In the genomic region with DNA sequence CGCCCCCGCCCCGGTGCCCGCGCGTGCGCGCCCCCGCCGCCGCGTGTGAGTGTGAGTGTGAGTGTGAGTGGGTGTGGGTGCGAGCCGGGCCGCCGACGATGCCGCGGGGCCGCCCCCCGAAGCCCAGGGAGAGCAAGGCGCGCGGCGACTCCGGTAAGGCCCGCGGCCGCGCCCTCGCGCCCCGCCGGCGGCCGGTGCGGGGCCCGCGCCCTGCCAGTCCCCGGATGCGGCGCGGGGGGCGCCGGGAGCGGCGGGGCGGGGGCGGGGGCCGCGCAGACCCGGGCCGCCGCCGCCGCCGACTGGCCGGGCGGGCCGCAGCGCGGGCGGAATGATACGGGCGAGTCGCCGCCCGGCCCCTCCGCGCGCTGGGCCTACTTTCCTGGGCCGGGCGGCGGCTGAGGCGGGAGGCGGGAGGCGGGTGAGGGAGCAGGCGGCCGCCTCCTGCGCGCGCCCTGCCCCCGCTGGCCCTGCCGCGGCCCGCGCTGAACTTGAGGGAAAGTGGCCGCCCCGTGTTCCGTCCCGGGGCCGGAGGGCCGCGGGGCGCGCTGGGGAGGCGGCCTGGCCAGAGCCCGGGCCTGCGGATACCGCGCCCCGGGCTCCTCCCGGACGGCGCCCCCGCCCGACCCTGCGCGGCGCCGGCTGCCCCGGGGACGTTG, we compare ENCODE assay signal across 1 cellular context.
TF ChIP-seq lines count a peak whose summit lies in the region.

A gene (plus strand): TSS at position 48 of the 656 bp plus-strand sequence. CDS start 51 bp downstream, at position 99.

TF ChIP-seq in K562, 482 proteins besides CTCF, POLR2A, EP300 and RAD21 (continued from another document and continues in another):
- TF ChIP-seq, protein P1, sequence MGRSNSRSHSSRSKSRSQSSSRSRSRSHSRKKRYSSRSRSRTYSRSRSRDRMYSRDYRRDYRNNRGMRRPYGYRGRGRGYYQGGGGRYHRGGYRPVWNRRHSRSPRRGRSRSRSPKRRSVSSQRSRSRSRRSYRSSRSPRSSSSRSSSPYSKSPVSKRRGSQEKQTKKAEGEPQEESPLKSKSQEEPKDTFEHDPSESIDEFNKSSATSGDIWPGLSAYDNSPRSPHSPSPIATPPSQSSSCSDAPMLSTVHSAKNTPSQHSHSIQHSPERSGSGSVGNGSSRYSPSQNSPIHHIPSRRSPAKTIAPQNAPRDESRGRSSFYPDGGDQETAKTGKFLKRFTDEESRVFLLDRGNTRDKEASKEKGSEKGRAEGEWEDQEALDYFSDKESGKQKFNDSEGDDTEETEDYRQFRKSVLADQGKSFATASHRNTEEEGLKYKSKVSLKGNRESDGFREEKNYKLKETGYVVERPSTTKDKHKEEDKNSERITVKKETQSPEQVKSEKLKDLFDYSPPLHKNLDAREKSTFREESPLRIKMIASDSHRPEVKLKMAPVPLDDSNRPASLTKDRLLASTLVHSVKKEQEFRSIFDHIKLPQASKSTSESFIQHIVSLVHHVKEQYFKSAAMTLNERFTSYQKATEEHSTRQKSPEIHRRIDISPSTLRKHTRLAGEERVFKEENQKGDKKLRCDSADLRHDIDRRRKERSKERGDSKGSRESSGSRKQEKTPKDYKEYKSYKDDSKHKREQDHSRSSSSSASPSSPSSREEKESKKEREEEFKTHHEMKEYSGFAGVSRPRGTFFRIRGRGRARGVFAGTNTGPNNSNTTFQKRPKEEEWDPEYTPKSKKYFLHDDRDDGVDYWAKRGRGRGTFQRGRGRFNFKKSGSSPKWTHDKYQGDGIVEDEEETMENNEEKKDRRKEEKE (IDR thresholded peaks at IDR 0.05; ENCODE audit: borderline replicate concordance in 1 of 2, control insufficient read depth in 1 of 2, low read depth in 2 of 2, low read length in 1 of 2), result no peak
- no peak for TF ChIP-seq ESRRA (IDR thresholded peaks at IDR 0.05; ENCODE audit: borderline replicate concordance, low read depth)
- TF ChIP-seq, protein P2, sequence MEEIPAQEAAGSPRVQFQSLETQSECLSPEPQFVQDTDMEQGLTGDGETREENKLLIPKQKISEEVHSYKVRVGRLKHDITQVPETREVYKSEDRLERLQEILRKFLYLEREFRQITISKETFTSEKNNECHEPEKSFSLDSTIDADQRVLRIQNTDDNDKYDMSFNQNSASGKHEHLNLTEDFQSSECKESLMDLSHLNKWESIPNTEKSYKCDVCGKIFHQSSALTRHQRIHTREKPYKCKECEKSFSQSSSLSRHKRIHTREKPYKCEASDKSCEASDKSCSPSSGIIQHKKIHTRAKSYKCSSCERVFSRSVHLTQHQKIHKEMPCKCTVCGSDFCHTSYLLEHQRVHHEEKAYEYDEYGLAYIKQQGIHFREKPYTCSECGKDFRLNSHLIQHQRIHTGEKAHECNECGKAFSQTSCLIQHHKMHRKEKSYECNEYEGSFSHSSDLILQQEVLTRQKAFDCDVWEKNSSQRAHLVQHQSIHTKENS (CRISPR knock-in tag; IDR thresholded peaks at IDR 0.05), result no peak
- TF ChIP-seq CCAR2 (IDR thresholded peaks at IDR 0.05; ENCODE audit: low read depth, low read length), result no peak
- no peak for TF ChIP-seq STAT5A (IDR thresholded peaks at IDR 0.05; ENCODE audit: borderline replicate concordance, low read length)
- TF ChIP-seq, protein P3, sequence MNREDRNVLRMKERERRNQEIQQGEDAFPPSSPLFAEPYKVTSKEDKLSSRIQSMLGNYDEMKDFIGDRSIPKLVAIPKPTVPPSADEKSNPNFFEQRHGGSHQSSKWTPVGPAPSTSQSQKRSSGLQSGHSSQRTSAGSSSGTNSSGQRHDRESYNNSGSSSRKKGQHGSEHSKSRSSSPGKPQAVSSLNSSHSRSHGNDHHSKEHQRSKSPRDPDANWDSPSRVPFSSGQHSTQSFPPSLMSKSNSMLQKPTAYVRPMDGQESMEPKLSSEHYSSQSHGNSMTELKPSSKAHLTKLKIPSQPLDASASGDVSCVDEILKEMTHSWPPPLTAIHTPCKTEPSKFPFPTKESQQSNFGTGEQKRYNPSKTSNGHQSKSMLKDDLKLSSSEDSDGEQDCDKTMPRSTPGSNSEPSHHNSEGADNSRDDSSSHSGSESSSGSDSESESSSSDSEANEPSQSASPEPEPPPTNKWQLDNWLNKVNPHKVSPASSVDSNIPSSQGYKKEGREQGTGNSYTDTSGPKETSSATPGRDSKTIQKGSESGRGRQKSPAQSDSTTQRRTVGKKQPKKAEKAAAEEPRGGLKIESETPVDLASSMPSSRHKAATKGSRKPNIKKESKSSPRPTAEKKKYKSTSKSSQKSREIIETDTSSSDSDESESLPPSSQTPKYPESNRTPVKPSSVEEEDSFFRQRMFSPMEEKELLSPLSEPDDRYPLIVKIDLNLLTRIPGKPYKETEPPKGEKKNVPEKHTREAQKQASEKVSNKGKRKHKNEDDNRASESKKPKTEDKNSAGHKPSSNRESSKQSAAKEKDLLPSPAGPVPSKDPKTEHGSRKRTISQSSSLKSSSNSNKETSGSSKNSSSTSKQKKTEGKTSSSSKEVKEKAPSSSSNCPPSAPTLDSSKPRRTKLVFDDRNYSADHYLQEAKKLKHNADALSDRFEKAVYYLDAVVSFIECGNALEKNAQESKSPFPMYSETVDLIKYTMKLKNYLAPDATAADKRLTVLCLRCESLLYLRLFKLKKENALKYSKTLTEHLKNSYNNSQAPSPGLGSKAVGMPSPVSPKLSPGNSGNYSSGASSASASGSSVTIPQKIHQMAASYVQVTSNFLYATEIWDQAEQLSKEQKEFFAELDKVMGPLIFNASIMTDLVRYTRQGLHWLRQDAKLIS (CRISPR knock-in tag; IDR thresholded peaks at IDR 0.05), result 0 out of 2 replicates have a peak, but pooled peaks have one; percentile 16
- TF ChIP-seq SMAD4 (CRISPR knock-in tag; conservative IDR thresholded peaks at IDR 0.05), result peak; percentile 85
- peak; percentile 52; the same call in 1 of the 2 replicates for TF ChIP-seq POLR2H (tag; IDR thresholded peaks at IDR 0.05; ENCODE audit: low read depth)
- no peak for TF ChIP-seq KLF16 (IDR thresholded peaks at IDR 0.05)
- TF ChIP-seq, protein P4, sequence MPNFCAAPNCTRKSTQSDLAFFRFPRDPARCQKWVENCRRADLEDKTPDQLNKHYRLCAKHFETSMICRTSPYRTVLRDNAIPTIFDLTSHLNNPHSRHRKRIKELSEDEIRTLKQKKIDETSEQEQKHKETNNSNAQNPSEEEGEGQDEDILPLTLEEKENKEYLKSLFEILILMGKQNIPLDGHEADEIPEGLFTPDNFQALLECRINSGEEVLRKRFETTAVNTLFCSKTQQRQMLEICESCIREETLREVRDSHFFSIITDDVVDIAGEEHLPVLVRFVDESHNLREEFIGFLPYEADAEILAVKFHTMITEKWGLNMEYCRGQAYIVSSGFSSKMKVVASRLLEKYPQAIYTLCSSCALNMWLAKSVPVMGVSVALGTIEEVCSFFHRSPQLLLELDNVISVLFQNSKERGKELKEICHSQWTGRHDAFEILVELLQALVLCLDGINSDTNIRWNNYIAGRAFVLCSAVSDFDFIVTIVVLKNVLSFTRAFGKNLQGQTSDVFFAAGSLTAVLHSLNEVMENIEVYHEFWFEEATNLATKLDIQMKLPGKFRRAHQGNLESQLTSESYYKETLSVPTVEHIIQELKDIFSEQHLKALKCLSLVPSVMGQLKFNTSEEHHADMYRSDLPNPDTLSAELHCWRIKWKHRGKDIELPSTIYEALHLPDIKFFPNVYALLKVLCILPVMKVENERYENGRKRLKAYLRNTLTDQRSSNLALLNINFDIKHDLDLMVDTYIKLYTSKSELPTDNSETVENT (CRISPR knock-in tag; IDR thresholded peaks at IDR 0.05), result 0 out of 2 replicates have a peak, but pooled peaks have one; percentile 46
- TF ChIP-seq NFXL1 (CRISPR knock-in tag; IDR thresholded peaks at IDR 0.05), result no peak
- TF ChIP-seq, protein P5, sequence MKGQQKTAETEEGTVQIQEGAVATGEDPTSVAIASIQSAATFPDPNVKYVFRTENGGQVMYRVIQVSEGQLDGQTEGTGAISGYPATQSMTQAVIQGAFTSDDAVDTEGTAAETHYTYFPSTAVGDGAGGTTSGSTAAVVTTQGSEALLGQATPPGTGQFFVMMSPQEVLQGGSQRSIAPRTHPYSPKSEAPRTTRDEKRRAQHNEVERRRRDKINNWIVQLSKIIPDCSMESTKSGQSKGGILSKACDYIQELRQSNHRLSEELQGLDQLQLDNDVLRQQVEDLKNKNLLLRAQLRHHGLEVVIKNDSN (CRISPR knock-in tag; IDR thresholded peaks at IDR 0.05), result no peak
- TF ChIP-seq HNRNPLL (IDR thresholded peaks at IDR 0.05; ENCODE audit: low read depth, low read length, poor library complexity, severe bottlenecking), result no peak
- 0 out of 2 replicates have a peak, but pooled peaks have one; percentile 48 for TF ChIP-seq ZNF589 (CRISPR knock-in tag; IDR thresholded peaks at IDR 0.05; ENCODE audit: low read depth)
- TF ChIP-seq, protein P6, sequence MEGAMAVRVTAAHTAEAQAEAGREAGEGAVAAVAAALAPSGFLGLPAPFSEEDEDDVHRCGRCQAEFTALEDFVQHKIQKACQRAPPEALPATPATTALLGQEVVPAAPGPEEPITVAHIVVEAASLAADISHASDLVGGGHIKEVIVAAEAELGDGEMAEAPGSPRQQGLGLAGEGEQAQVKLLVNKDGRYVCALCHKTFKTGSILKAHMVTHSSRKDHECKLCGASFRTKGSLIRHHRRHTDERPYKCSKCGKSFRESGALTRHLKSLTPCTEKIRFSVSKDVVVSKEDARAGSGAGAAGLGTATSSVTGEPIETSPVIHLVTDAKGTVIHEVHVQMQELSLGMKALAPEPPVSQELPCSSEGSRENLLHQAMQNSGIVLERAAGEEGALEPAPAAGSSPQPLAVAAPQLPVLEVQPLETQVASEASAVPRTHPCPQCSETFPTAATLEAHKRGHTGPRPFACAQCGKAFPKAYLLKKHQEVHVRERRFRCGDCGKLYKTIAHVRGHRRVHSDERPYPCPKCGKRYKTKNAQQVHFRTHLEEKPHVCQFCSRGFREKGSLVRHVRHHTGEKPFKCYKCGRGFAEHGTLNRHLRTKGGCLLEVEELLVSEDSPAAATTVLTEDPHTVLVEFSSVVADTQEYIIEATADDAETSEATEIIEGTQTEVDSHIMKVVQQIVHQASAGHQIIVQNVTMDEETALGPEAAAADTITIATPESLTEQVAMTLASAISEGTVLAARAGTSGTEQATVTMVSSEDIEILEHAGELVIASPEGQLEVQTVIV (CRISPR knock-in tag; IDR thresholded peaks at IDR 0.05; ENCODE audit: borderline replicate concordance), result no peak
- TF ChIP-seq JUND (IDR thresholded peaks at IDR 0.05; ENCODE audit: borderline replicate concordance, low read depth, low read length), result no peak
- TF ChIP-seq JUND (tag; IDR thresholded peaks at IDR 0.05; ENCODE audit: borderline replicate concordance, low read depth, low read length), result no peak
- TF ChIP-seq, protein P7, sequence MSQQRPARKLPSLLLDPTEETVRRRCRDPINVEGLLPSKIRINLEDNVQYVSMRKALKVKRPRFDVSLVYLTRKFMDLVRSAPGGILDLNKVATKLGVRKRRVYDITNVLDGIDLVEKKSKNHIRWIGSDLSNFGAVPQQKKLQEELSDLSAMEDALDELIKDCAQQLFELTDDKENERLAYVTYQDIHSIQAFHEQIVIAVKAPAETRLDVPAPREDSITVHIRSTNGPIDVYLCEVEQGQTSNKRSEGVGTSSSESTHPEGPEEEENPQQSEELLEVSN (IDR thresholded peaks at IDR 0.05; ENCODE audit: borderline replicate concordance in 1 of 2, extremely low read depth in 1 of 2, insufficient read depth in 1 of 2, insufficient read length in 1 of 2, low read depth in 1 of 2, low read length in 1 of 2, poor library complexity in 1 of 2, severe bottlenecking in 1 of 2), result peak in 1 of 2 experiments; percentile 79
- TF ChIP-seq, protein P8, sequence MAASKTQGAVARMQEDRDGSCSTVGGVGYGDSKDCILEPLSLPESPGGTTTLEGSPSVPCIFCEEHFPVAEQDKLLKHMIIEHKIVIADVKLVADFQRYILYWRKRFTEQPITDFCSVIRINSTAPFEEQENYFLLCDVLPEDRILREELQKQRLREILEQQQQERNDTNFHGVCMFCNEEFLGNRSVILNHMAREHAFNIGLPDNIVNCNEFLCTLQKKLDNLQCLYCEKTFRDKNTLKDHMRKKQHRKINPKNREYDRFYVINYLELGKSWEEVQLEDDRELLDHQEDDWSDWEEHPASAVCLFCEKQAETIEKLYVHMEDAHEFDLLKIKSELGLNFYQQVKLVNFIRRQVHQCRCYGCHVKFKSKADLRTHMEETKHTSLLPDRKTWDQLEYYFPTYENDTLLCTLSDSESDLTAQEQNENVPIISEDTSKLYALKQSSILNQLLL (CRISPR knock-in tag; IDR thresholded peaks at IDR 0.05; ENCODE audit: borderline replicate concordance), result no peak
- TF ChIP-seq, protein P9, sequence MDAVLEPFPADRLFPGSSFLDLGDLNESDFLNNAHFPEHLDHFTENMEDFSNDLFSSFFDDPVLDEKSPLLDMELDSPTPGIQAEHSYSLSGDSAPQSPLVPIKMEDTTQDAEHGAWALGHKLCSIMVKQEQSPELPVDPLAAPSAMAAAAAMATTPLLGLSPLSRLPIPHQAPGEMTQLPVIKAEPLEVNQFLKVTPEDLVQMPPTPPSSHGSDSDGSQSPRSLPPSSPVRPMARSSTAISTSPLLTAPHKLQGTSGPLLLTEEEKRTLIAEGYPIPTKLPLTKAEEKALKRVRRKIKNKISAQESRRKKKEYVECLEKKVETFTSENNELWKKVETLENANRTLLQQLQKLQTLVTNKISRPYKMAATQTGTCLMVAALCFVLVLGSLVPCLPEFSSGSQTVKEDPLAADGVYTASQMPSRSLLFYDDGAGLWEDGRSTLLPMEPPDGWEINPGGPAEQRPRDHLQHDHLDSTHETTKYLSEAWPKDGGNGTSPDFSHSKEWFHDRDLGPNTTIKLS (IDR thresholded peaks at IDR 0.05; ENCODE audit: borderline replicate concordance, low read depth), result no peak
- no peak for TF ChIP-seq ZC3H4 (CRISPR knock-in tag; IDR thresholded peaks at IDR 0.05; ENCODE audit: borderline replicate concordance)
- TF ChIP-seq NR2F6 (CRISPR knock-in tag; IDR thresholded peaks at IDR 0.05), result no peak
- no peak for TF ChIP-seq MTA3 (IDR thresholded peaks at IDR 0.05; ENCODE audit: borderline replicate concordance)
- TF ChIP-seq ILF3 (IDR thresholded peaks at IDR 0.05; ENCODE audit: borderline replicate concordance), result no peak
- TF ChIP-seq RBFOX2 (IDR thresholded peaks at IDR 0.05; ENCODE audit: low read depth, low read length), result peak; percentile 54
- TF ChIP-seq KAT8 (IDR thresholded peaks at IDR 0.05; ENCODE audit: low read depth), result no peak
- TF ChIP-seq ZNF184 (CRISPR knock-in tag; IDR thresholded peaks at IDR 0.05), result no peak
- no peak for TF ChIP-seq NEUROD1 (IDR thresholded peaks at IDR 0.05; ENCODE audit: borderline replicate concordance, low read depth, low read length, partially characterized antibody)
- no peak for TF ChIP-seq ETV5 (CRISPR knock-in tag; IDR thresholded peaks at IDR 0.05; ENCODE audit: low read depth)
- TF ChIP-seq CCNT2 (IDR thresholded peaks at IDR 0.05; ENCODE audit: borderline replicate concordance, extremely low read depth, insufficient read length, low read depth, low read length), result peak; percentile 12
- no peak for TF ChIP-seq ZNF354B (CRISPR knock-in tag; IDR thresholded peaks at IDR 0.05)
- TF ChIP-seq NFE2 (IDR thresholded peaks at IDR 0.05; ENCODE audit: low read depth), result no peak
- no peak for TF ChIP-seq ZNF444 (CRISPR knock-in tag; IDR thresholded peaks at IDR 0.05)
- no peak for TF ChIP-seq MTA1 (IDR thresholded peaks at IDR 0.05; ENCODE audit: borderline replicate concordance)
- TF ChIP-seq HIVEP1 (CRISPR knock-in tag; IDR thresholded peaks at IDR 0.05), result no peak
- TF ChIP-seq TCF7 (IDR thresholded peaks at IDR 0.05; ENCODE audit: borderline replicate concordance), result no peak
